Comparison of ENCODE assay signal across 1 cellular context in genomic region chr7:32490127-32490796, GRCh38.
A peak's percentile ranks its signal among the peaks of the same experiment; 100 is the strongest.
TF ChIP-seq lines count a peak whose summit lies in the region.

LSM5 (minus strand) TSS chr7:32490380; CDS start chr7:32490365, 15 bp downstream.

TF ChIP-seq in K562, 482 proteins besides CTCF, POLR2A, EP300 and RAD21 (continued from another document and continues in another):
- TF ChIP-seq NRF1 (conservative IDR thresholded peaks at IDR 0.05 in 1 of 2, IDR thresholded peaks at IDR 0.05 in 1 of 2), result peak; percentile 48 to 66; a peak in 3 of 4 replicates
- TF ChIP-seq ELF4 (CRISPR knock-in tag; IDR thresholded peaks at IDR 0.05), result 0 out of 2 replicates have a peak, but pooled peaks have one; percentile 52
- 0 out of 2 replicates have a peak, but pooled peaks have one; percentile 18 for TF ChIP-seq CEBPB (tag; IDR thresholded peaks at IDR 0.05)
- TF ChIP-seq KLF1 (tag; IDR thresholded peaks at IDR 0.05), result peak; percentile 67; the same call in 1 of the 2 replicates
- peak; percentile 99 for TF ChIP-seq PHF20 (IDR thresholded peaks at IDR 0.05; ENCODE audit: partially characterized antibody)
- TF ChIP-seq FOXK1 (CRISPR knock-in tag; IDR thresholded peaks at IDR 0.05; ENCODE audit: borderline replicate concordance), result 0 out of 2 replicates have a peak, but pooled peaks have one; percentile 41
- peak; percentile 49; the same call in 1 of the 2 replicates for TF ChIP-seq NBN (IDR thresholded peaks at IDR 0.05; ENCODE audit: low read depth)
- peak; percentile 89 for TF ChIP-seq TAF9B (IDR thresholded peaks at IDR 0.05; ENCODE audit: partially characterized antibody)
- TF ChIP-seq TEAD1 (CRISPR knock-in tag; IDR thresholded peaks at IDR 0.05), result no peak; a peak in 1 of 4 replicates
- TF ChIP-seq TAF7 (tag; IDR thresholded peaks at IDR 0.05), result peak; percentile 86
- peak; percentile 88 for TF ChIP-seq ZNF395 (CRISPR knock-in tag; IDR thresholded peaks at IDR 0.05)
- no peak for TF ChIP-seq ZNF551 (CRISPR knock-in tag; IDR thresholded peaks at IDR 0.05)
- peak; percentile 85 for TF ChIP-seq ZNF766 (CRISPR knock-in tag; conservative IDR thresholded peaks at IDR 0.05)
- TF ChIP-seq HMGN3 (IDR thresholded peaks at IDR 0.05; ENCODE audit: borderline replicate concordance, extremely low read depth, insufficient read length, low read depth, low read length), result no peak
- peak; percentile 70; the same call in 1 of the 2 replicates for TF ChIP-seq ESRRA (IDR thresholded peaks at IDR 0.05; ENCODE audit: borderline replicate concordance, low read depth)
- TF ChIP-seq GATAD2A (IDR thresholded peaks at IDR 0.05), result peak; percentile 34; the same call in 1 of the 2 replicates
- 0 out of 4 replicates have a peak, but pooled peaks have one; percentile 8 to 21 for TF ChIP-seq SRF (CRISPR knock-in tag; IDR thresholded peaks at IDR 0.05)
- peak; percentile 66; the same call in 1 of the 2 replicates for TF ChIP-seq KAT7 (CRISPR knock-in tag; IDR thresholded peaks at IDR 0.05; ENCODE audit: borderline replicate concordance)
- no peak for TF ChIP-seq KAT2B (IDR thresholded peaks at IDR 0.05; ENCODE audit: low read depth, low read length)
- peak; percentile 99; the same call in 1 of the 2 replicates for TF ChIP-seq ZNF449 (CRISPR knock-in tag; IDR thresholded peaks at IDR 0.05)
- peak; percentile 72; the same call in 1 of the 2 replicates for TF ChIP-seq CBX1 (IDR thresholded peaks at IDR 0.05; ENCODE audit: low read depth)
- TF ChIP-seq SAFB2 (IDR thresholded peaks at IDR 0.05; ENCODE audit: borderline replicate concordance, low read depth, low read length, severe bottlenecking), result no peak
- TF ChIP-seq ZNF778 (CRISPR knock-in tag; IDR thresholded peaks at IDR 0.05), result no peak
- no peak for TF ChIP-seq HNRNPK (IDR thresholded peaks at IDR 0.05; ENCODE audit: low read depth, low read length, poor library complexity, severe bottlenecking)
- no peak for TF ChIP-seq NUFIP1 (IDR thresholded peaks at IDR 0.05; ENCODE audit: partially characterized antibody)
- no peak for TF ChIP-seq REST (CRISPR knock-in tag; IDR thresholded peaks at IDR 0.05; ENCODE audit: low read depth)
- TF ChIP-seq PHTF2 (CRISPR knock-in tag; IDR thresholded peaks at IDR 0.05), result no peak
- no peak for TF ChIP-seq BCL6 (CRISPR knock-in tag; IDR thresholded peaks at IDR 0.05)
- peak; percentile 9; the same call in 1 of the 2 replicates for TF ChIP-seq TCF3 (CRISPR knock-in tag; IDR thresholded peaks at IDR 0.05)
- TF ChIP-seq PKNOX1 (IDR thresholded peaks at IDR 0.05), result peak; percentile 71
- peak; percentile 99 for TF ChIP-seq GABPA (tag; conservative IDR thresholded peaks at IDR 0.05; ENCODE audit: low read depth)
- TF ChIP-seq RBM14 (IDR thresholded peaks at IDR 0.05; ENCODE audit: borderline replicate concordance, insufficient read depth, low read depth, low read length), result no peak
- peak; percentile 36 to 54 for TF ChIP-seq E2F6 (IDR thresholded peaks at IDR 0.05; ENCODE audit: borderline replicate concordance in 1 of 2, extremely low read depth in 1 of 2, insufficient read depth in 1 of 2, insufficient read length in 1 of 2, low read depth in 1 of 2, low read length in 1 of 2, poor library complexity in 1 of 2, severe bottlenecking in 1 of 2)
- peak; percentile 92 to 99 (median 98) for TF ChIP-seq ZBTB11 (CRISPR knock-in tag; IDR thresholded peaks at IDR 0.05)
- TF ChIP-seq ELK1 (CRISPR knock-in tag; IDR thresholded peaks at IDR 0.05), result no peak
- TF ChIP-seq ZBTB8A (IDR thresholded peaks at IDR 0.05; ENCODE audit: partially characterized antibody), result no peak
- TF ChIP-seq ZNF583 (CRISPR knock-in tag; IDR thresholded peaks at IDR 0.05), result peak; percentile 63; the same call in 1 of the 2 replicates
- TF ChIP-seq DPF2 (IDR thresholded peaks at IDR 0.05), result peak; percentile 40; the same call in 1 of the 2 replicates
- no peak for TF ChIP-seq ZNF23 (CRISPR knock-in tag; IDR thresholded peaks at IDR 0.05)
- no peak for TF ChIP-seq SRSF9 (IDR thresholded peaks at IDR 0.05; ENCODE audit: borderline replicate concordance, low read depth, low read length)
- peak; percentile 88 for TF ChIP-seq NEUROD1 (IDR thresholded peaks at IDR 0.05; ENCODE audit: borderline replicate concordance, low read depth, low read length, partially characterized antibody)
- TF ChIP-seq DNMT1 (IDR thresholded peaks at IDR 0.05), result peak; percentile 68; the same call in 1 of the 2 replicates
- TF ChIP-seq SMARCC2 (IDR thresholded peaks at IDR 0.05; ENCODE audit: low read depth), result peak; percentile 12
- 0 out of 2 replicates have a peak, but pooled peaks have one; percentile 8 for TF ChIP-seq ZNF561 (CRISPR knock-in tag; conservative IDR thresholded peaks at IDR 0.05)
- TF ChIP-seq TFAP4 (CRISPR knock-in tag; IDR thresholded peaks at IDR 0.05; ENCODE audit: borderline replicate concordance), result peak; percentile 100
- TF ChIP-seq PHF8 (IDR thresholded peaks at IDR 0.05; ENCODE audit: borderline replicate concordance, low read length), result peak; percentile 98
- TF ChIP-seq TAF15 (IDR thresholded peaks at IDR 0.05; ENCODE audit: low read depth, low read length), result no peak
- peak; percentile 53 for TF ChIP-seq BCOR (IDR thresholded peaks at IDR 0.05)
- no peak for TF ChIP-seq ATF1 (CRISPR knock-in tag; IDR thresholded peaks at IDR 0.05)
- peak; percentile 86 for TF ChIP-seq ATF1 (tag; IDR thresholded peaks at IDR 0.05)
- TF ChIP-seq SAP30 (IDR thresholded peaks at IDR 0.05; ENCODE audit: borderline replicate concordance, insufficient read depth, low read depth, low read length, poor library complexity, severe bottlenecking), result peak; percentile 94
- peak; percentile 88 for TF ChIP-seq RB1 (IDR thresholded peaks at IDR 0.05; ENCODE audit: low read depth)
- TF ChIP-seq TCFL5 (CRISPR knock-in tag; conservative IDR thresholded peaks at IDR 0.05), result no peak
- no peak for TF ChIP-seq ZNF121 (CRISPR knock-in tag; conservative IDR thresholded peaks at IDR 0.05)
- peak; percentile 93 for TF ChIP-seq TBP (optimal IDR thresholded peaks at IDR 0.05; ENCODE audit: low read depth, low read length)
- TF ChIP-seq SMARCE1 (IDR thresholded peaks at IDR 0.05), result peak; percentile 55; the same call in 1 of the 2 replicates
- peak; percentile 97 for TF ChIP-seq ETV1 (tag; conservative IDR thresholded peaks at IDR 0.05; ENCODE audit: low read depth)
- no peak for TF ChIP-seq PTBP1 (IDR thresholded peaks at IDR 0.05; ENCODE audit: low read depth, low read length)
- 0 out of 2 replicates have a peak, but pooled peaks have one; percentile 32 for TF ChIP-seq GTF2F1 (IDR thresholded peaks at IDR 0.05; ENCODE audit: low read depth, low read length)
- TF ChIP-seq SMAD2 (IDR thresholded peaks at IDR 0.05; ENCODE audit: low read depth, low read length), result no peak
- peak; percentile 91 for TF ChIP-seq ELF1 (tag; IDR thresholded peaks at IDR 0.05)
